8 cellular contexts compared by ENCODE assay signal in the genomic region with DNA sequence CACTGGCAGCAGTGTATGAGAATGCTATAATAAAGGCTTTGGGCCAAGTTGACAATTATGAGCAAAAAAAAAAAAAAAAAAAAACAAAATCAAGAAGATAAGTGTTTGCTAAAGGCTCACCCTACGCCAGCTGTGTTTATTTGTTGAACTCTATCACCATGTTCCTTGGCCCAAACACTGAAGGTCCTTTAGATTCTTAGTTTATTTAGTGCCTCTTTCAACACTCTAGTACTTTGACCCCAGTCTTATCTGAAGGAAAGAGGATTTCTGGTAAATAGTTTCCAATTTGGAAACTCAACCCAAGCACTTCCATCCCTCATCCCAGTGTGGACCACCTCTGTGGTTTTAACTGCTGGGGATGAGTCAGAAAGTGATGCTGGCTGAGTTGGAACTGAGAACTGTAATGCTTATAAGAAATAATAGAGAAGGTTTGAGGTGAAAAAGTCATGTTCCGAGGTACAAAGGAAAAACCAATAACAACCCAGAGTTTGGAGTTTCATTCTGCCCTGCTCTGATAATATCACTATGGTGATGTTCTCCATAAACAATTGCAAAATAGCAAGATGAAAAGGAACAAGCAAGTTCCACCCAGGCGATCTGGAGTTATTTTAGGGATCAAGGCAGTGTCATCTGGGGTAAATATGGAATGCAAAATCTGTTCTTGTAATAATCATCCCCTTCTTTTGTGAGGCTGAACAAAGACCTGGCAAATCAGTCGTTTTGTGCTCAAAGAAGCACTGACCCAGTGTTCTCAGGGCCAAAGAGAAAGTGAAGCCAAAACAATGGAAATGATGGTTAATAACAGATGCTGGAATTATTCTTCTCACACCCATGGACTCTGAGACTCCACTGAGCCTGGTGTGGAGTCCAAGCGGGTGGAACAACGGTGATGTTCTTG. TPM values are rescaled to one million over a fixed set of nuclear protein-coding genes. Genes with fewer than 3 reads are reported as not detected.
DNase-seq lines count a peak whose midpoint lies in the region; ATAC-seq, FAIRE-seq and TF ChIP-seq lines count a peak whose summit lies in the region.
"Had no signal": no experiment of that assay in that cellular context is flagged by ENCODE, and none has a peak within 500 bp of the region (broad histone marks: within the 10 kb centered on the region; RNA-seq: fewer than 3 reads in every experiment).

No MANE protein-coding gene starts in this region.

- H3K4me3 ChIP-seq in GM12878 (no peak overlapping the region), right lobe of liver (no peak overlapping the region), thyroid gland (replicated peaks in 1 of 3) (no peak overlapping the region)

- TF ChIP-seq POLR2A in GM12878 (IDR thresholded peaks at IDR 0.05; ENCODE audit: low read depth, low read length): no peak
- TF ChIP-seq POLR2A in right lobe of liver (IDR thresholded peaks at IDR 0.05): no peak
- no peak for TF ChIP-seq POLR2A in thyroid gland (IDR thresholded peaks at IDR 0.05)

- TF ChIP-seq RAD21 in GM12878 (IDR thresholded peaks at IDR 0.05; ENCODE audit: insufficient read depth, low read depth, low read length): no peak

- 45% methylated on average over 6 of the region's 6 CpGs for WGBS in GM12878 (ENCODE audit: insufficient coverage, insufficient replicate concordance, low lambda C conversion rate, missing lambda C conversion rate)
- WGBS in right lobe of liver (ENCODE audit: insufficient coverage, low coverage, low lambda C conversion rate, missing lambda C conversion rate): 19% methylated on average over 6 of the region's 6 CpGs
- 29 to 32% methylated on average over 6 of the region's 6 CpGs for WGBS in thyroid gland, 2 donors

- no peak for FAIRE-seq in GM12878 (lab: Jason Lieb, UNC)
- FAIRE-seq: H1 had no signal

- SMC1A ChIA-PET in GM12878 (lab: Charles Lee; ENCODE audit: uncharacterized antibody, unreplicated experiment): interaction anchor here (0.9 to 1.5 kb wide), 2 partner anchors 92 to 189 kb away, joined by 3 read pairs; a partner anchor contains a TSS

- POLR2A ChIA-PET in GM12878 (lab: Charles Lee): no interaction called here

- no peak overlapping the region for H3K9ac ChIP-seq in GM12878 (ENCODE audit: control insufficient read depth, insufficient read depth, low read length)

- peak overlapping the region; percentile 36 for H3K4me2 ChIP-seq in GM12878 (ENCODE audit: control insufficient read depth, insufficient read depth)

- TF ChIP-seq CTCF in GM12878 (IDR thresholded peaks at IDR 0.05 in 2 of 3, conservative IDR thresholded peaks at IDR 0.05 in 1 of 3; ENCODE audit: control insufficient read depth in 2 of 3, extremely low read depth in 1 of 3, insufficient read depth in 1 of 3, low read depth in 3 of 3, low read length in 3 of 3): no peak
- TF ChIP-seq CTCF in right lobe of liver (IDR thresholded peaks at IDR 0.05): no peak
- no peak for TF ChIP-seq CTCF in thyroid gland (IDR thresholded peaks at IDR 0.05)

- ATAC-seq in GM12878 (peak; percentile 15; the same call in 2 of the 3 replicates), right lobe of liver (peak; percentile 59 to 74 (median 70)), GM21825 (IDR thresholded peaks at IDR 0.05; ENCODE audit: unreplicated experiment) (no peak), HG03196 (IDR thresholded peaks at IDR 0.05; ENCODE audit: unreplicated experiment) (no peak)

- no peaks in the 10 kb centered on the region; the same call in 1 of the 2 replicates for H3K4me1 ChIP-seq in GM12878 (ENCODE audit: control insufficient read depth, insufficient read depth, low read length)
- peaks cover 0 to 19% (median 6%) of the 10 kb centered on the region in 4 donors for H3K4me1 ChIP-seq in right lobe of liver
- H3K4me1 ChIP-seq in thyroid gland: peaks cover 18 to 31% of the 10 kb centered on the region in 2 donors

- DNase-seq in LoVo (ENCODE audit: low spot score): peak; percentile 35
- no peak for DNase-seq in GM12878 (ENCODE audit: low read depth, low spot score)
- DNase-seq in right lobe of liver: no peak
- DNase-seq in thyroid gland: no peak
- no peak for DNase-seq in DMS 273 (lab: John Stamatoyannopoulos, UW; ENCODE audit: unreplicated experiment)

- H3K79me2 ChIP-seq in GM12878 (ENCODE audit: control insufficient read depth, insufficient read depth, low read length): no peaks in the 10 kb centered on the region

- RAD21 ChIA-PET in GM12878 (lab: Charles Lee; ENCODE audit: unreplicated experiment): no interaction called here

- H3K36me3 ChIP-seq in GM12878 (ENCODE audit: control insufficient read depth in 2 of 2, insufficient read depth in 2 of 2, low read length in 1 of 2) (no peaks in the 10 kb centered on the region), right lobe of liver (no peaks in the 10 kb centered on the region), thyroid gland (no peaks in the 10 kb centered on the region)

- CTCF ChIA-PET in GM12878 (lab: Yijun Ruan, JAX): interaction anchor here (1.0 kb wide), 1 partner anchor 18 kb away, joined by 4 read pairs; no protein-coding TSS in a partner anchor

- in situ Hi-C loops in GM12878 (cut with MboI): no loop called here

- peak overlapping the region; percentile 60 for H2AFZ ChIP-seq in GM12878 (ENCODE audit: control insufficient read depth, low read depth, low read length)

- BruUV-seq in GM12878 (replicated peaks; lab: Mats Ljungman, UMichigan): no TSS peak

- no peak overlapping the region for H3K27ac ChIP-seq in GM12878 (ENCODE audit: control insufficient read depth, insufficient read depth)
- no peak overlapping the region for H3K27ac ChIP-seq in right lobe of liver
- H3K27ac ChIP-seq in thyroid gland: peak overlapping the region; percentile 62 to 74 (median 68)

- H4K20me1 ChIP-seq in GM12878 (ENCODE audit: control insufficient read depth, insufficient read depth): no peaks in the 10 kb centered on the region

- intact Hi-C loops in GM12878 (cut with micrococcal nuclease; ENCODE audit: unreplicated experiment) (no loop called here), right lobe of liver (cut with DNase I) (no loop called here), thyroid gland (cut with DNase I) (no loop called here)

- H3K9me3 ChIP-seq in GM12878 (replicated peaks; ENCODE audit: control insufficient read depth, insufficient read depth, low read length) (no peaks in the 10 kb centered on the region), right lobe of liver (no peaks in the 10 kb centered on the region), thyroid gland (no peaks in the 10 kb centered on the region)

- H3K27me3 ChIP-seq in GM12878 (replicated peaks in 1 of 2; ENCODE audit: control insufficient read depth in 2 of 2, insufficient read depth in 2 of 2, low read length in 1 of 2) (no peaks in the 10 kb centered on the region), right lobe of liver (no peaks in the 10 kb centered on the region), thyroid gland (no peaks in the 10 kb centered on the region)

- TF ChIP-seq EP300 in GM12878 (IDR thresholded peaks at IDR 0.05; ENCODE audit: borderline replicate concordance in 1 of 2, control insufficient read depth in 1 of 2, low read depth in 2 of 2, low read length in 2 of 2): no peak

TF ChIP-seq in GM12878, 131 proteins besides CTCF, POLR2A, EP300 and RAD21 (continues in another document):
- TF ChIP-seq BRCA1 (IDR thresholded peaks at IDR 0.05; ENCODE audit: low read depth, low read length): no peak
- TF ChIP-seq FOXK2 (IDR thresholded peaks at IDR 0.05): no peak
- no peak for TF ChIP-seq KDM1A (IDR thresholded peaks at IDR 0.05; ENCODE audit: borderline replicate concordance)
- no peak for TF ChIP-seq MYB (IDR thresholded peaks at IDR 0.05; ENCODE audit: borderline replicate concordance, low read depth, low read length)
- TF ChIP-seq NR2F1 (conservative IDR thresholded peaks at IDR 0.05): no peak
- TF ChIP-seq, protein P1, sequence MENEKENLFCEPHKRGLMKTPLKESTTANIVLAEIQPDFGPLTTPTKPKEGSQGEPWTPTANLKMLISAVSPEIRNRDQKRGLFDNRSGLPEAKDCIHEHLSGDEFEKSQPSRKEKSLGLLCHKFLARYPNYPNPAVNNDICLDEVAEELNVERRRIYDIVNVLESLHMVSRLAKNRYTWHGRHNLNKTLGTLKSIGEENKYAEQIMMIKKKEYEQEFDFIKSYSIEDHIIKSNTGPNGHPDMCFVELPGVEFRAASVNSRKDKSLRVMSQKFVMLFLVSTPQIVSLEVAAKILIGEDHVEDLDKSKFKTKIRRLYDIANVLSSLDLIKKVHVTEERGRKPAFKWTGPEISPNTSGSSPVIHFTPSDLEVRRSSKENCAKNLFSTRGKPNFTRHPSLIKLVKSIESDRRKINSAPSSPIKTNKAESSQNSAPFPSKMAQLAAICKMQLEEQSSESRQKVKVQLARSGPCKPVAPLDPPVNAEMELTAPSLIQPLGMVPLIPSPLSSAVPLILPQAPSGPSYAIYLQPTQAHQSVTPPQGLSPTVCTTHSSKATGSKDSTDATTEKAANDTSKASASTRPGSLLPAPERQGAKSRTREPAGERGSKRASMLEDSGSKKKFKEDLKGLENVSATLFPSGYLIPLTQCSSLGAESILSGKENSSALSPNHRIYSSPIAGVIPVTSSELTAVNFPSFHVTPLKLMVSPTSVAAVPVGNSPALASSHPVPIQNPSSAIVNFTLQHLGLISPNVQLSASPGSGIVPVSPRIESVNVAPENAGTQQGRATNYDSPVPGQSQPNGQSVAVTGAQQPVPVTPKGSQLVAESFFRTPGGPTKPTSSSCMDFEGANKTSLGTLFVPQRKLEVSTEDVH (IDR thresholded peaks at IDR 0.05; ENCODE audit: low read depth, partially characterized antibody): no peak
- TF ChIP-seq IKZF2 (IDR thresholded peaks at IDR 0.05): 0 out of 4 replicates have a peak, but pooled peaks of 1 of the 2 experiments have one; percentile 18
- no peak for TF ChIP-seq SP1 (IDR thresholded peaks at IDR 0.05; ENCODE audit: low read depth, low read length)

RNA-seq across cellular contexts. Expression of a gene that starts 19.7 kb away (rescaled TPM):
- 49.2 and 56.8 TPM in 2 replicates for total RNA-seq in GM12878 (2013; cell fraction: nucleolus; rRNA removed)
- total RNA-seq in GM12878 (2014; rRNA removed) (88.3 and 104 TPM in 2 replicates), GM12878 (2014; rRNA removed; fragmentation: Illumina TruSeq; extraction: Trizol) (204 TPM in 2 replicates), GM12878 (2021) (393 and 404 TPM in 2 replicates), right lobe of liver (100 to 1,000 TPM in 1 of 6 experiments, 10 to 100 TPM in 5; 53.5 to 117 (median 88.0) TPM), thyroid gland (100 to 1,000 TPM in 2 of 4 donors, 10 to 100 TPM in 2; 75.4 to 116 (median 93.1) TPM)
- polyA plus RNA-seq in GM12878 (2011; ENCODE audit: low read depth): 244 TPM
- polyA plus RNA-seq in GM12878 (2011; rRNA removed) (138 and 184 TPM in 2 replicates), GM12878 (2014; fragmentation: Illumina TruSeq; extraction: Trizol) (409 and 454 TPM in 2 replicates), GM12878 (2014; fragmentation: Nextera tagmentation; extraction: Ambion mirVana) (100 to 1,000 TPM; 121 to 147 TPM), GM12878 (2014; rRNA removed) (198 and 222 TPM in 2 replicates), GM12878 (2016; fragmentation: Nextera tagmentation; extraction: Ambion mirVana) (100 to 1,000 TPM; 324 to 365 TPM)
- 228 and 231 TPM in 2 replicates for polyA plus RNA-seq in GM12878 (2011; cell fraction: cytosol; rRNA removed)
- polyA plus RNA-seq in GM12878 (2011; cell fraction: nucleus; rRNA removed): 101 and 110 TPM in 2 replicates
- polyA plus RNA-seq in GM12878 (2012): 287 and 325 TPM in 2 replicates
- polyA minus RNA-seq in GM12878 (2011; rRNA and poly(A)+ RNA removed): 105 and 120 TPM in 2 replicates
- polyA minus RNA-seq in GM12878 (2011; cell fraction: cytosol; rRNA and poly(A)+ RNA removed): 57.6 and 63.5 TPM in 2 replicates
- 19.3 and 32.2 TPM in 2 replicates for polyA minus RNA-seq in GM12878 (2011; cell fraction: nucleus; rRNA and poly(A)+ RNA removed)

Comparison
In these comparisons a context has a peak if more than half of its experiments do, and no peak if none do; other contexts are left out.
1. ATAC-seq: peak in GM12878 (single experiment) and right lobe of liver (4 of 4); none in GM21825 (single experiment) and HG03196 (single experiment).
2. H3K27ac ChIP-seq: peak in thyroid gland (3 of 3); none in GM12878 (single experiment) and right lobe of liver (0 of 3).